In the genomic region with DNA sequence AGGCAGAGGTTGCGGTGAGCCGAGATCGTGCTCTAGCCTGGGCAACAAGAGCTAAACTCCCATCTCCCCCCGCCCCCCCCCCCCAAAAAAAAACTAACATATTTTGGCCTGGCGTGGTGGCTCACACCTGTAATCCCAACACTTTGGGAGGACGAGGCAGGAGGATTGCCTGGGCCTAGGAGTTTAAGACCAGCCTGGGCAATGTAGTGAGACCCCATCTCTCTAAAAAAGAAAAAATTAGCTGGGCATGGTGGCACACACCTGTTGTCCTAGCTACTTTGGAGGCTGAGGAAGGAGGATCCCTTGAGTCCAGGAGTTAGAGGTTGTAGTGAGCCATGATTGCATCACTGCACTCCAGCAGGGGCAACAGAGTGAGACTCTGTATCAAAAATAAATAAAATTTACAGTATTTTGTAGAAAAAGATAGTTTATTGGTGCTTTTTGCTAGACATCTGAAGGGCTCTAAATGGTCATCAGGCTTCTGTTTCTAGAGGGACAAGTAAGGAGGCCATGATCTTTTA, we compare ENCODE assay signal across 19 cellular contexts. TPM values are rescaled to one million over a fixed set of nuclear protein-coding genes. Genes with fewer than 3 reads are reported as not detected.
DNase-seq lines count a peak whose midpoint lies in the region; ATAC-seq and TF ChIP-seq lines count a peak whose summit lies in the region.
"Had no signal": no experiment of that assay in that cellular context is flagged by ENCODE, and none has a peak within 500 bp of the region (broad histone marks: within the 10 kb centered on the region; RNA-seq: fewer than 3 reads in every experiment).

No MANE protein-coding gene starts in this region.

- H3K79me2 ChIP-seq in DND-41 (ENCODE audit: insufficient read depth, low read length) (peaks cover 100% of the 10 kb centered on the region), neural progenitor cell (ENCODE audit: low read depth) (peaks cover 100% of the 10 kb centered on the region)

- H3K4me1 Mint-ChIP-seq in effector memory CD8-positive, alpha-beta T cell (ENCODE audit: low read depth in 2 of 2): peaks cover 36 to 66% of the 10 kb centered on the region in 2 donors
- H3K4me1 Mint-ChIP-seq in neural progenitor cell: peaks cover 28% of the 10 kb centered on the region

- ATAC-seq in DND-41 (ENCODE audit: insufficient read depth, low read depth): no peak
- no peak for ATAC-seq in effector memory CD8-positive, alpha-beta T cell (replicated peaks)
- ATAC-seq: foreskin keratinocyte; sciatic nerve; stimulated activated memory B cell treated with anti-CD40 and anti-IgM and Interleukin-4, amounts not matched to agents 10 μg/mL and 1 μg/mL and 100 μg/mL, for 72 hours; T-cell had no signal

- no peak overlapping the region for H3K9ac ChIP-seq in DND-41 (ENCODE audit: low read depth, low read length)
- H3K9ac ChIP-seq in neural progenitor cell: no peak overlapping the region

- peak overlapping the region; percentile 79 to 84 for H3K27ac Mint-ChIP-seq in effector memory CD8-positive, alpha-beta T cell
- H3K27ac Mint-ChIP-seq in neural progenitor cell: no peak overlapping the region
- H3K27ac Mint-ChIP-seq: stimulated activated memory B cell treated with anti-CD40 and anti-IgM and Interleukin-4, amounts not matched to agents 10 μg/mL and 1 μg/mL and 100 μg/mL, for 72 hours had no signal

- no peaks in the 10 kb centered on the region for H3K9me3 Mint-ChIP-seq in effector memory CD8-positive, alpha-beta T cell
- no peaks in the 10 kb centered on the region for H3K9me3 Mint-ChIP-seq in neural progenitor cell
- H3K9me3 Mint-ChIP-seq: stimulated activated memory B cell treated with anti-CD40 and anti-IgM and Interleukin-4, amounts not matched to agents 10 μg/mL and 1 μg/mL and 100 μg/mL, for 72 hours; T-cell had no signal

- no peaks in the 10 kb centered on the region for H3K9me3 ChIP-seq in DND-41 (ENCODE audit: insufficient read depth, low read length, severe bottlenecking)
- no peaks in the 10 kb centered on the region for H3K9me3 ChIP-seq in neural progenitor cell (ENCODE audit: low read depth)
- H3K9me3 ChIP-seq: breast epithelium, tibial artery had no signal

- H3K4me3 ChIP-seq in DND-41 (ENCODE audit: low read depth in 1 of 2, low read length in 2 of 2): peak overlapping the region in 1 of 2 experiments; percentile 36; a peak in 1 of 4 replicates
- H3K4me3 ChIP-seq in NB4 (ENCODE audit: low read depth, low read length): peak overlapping the region; percentile 37
- peak overlapping the region; percentile 18 for H3K4me3 ChIP-seq in neural progenitor cell
- H3K4me3 ChIP-seq in H7 (ENCODE audit: insufficient read depth, low read depth, low read length): no peak overlapping the region
- H3K4me3 ChIP-seq: tibial artery had no signal

- H3K4me3 Mint-ChIP-seq in effector memory CD8-positive, alpha-beta T cell: peak overlapping the region; percentile 46 to 62
- no peak overlapping the region for H3K4me3 Mint-ChIP-seq in neural progenitor cell

- H4K20me1 ChIP-seq in DND-41 (ENCODE audit: insufficient read depth, low read length) (peaks cover 99% of the 10 kb centered on the region), neural progenitor cell (ENCODE audit: low read depth) (peaks cover 100% of the 10 kb centered on the region)

- peaks cover 93% of the 10 kb centered on the region for H3K4me1 ChIP-seq in DND-41 (ENCODE audit: insufficient read depth, low read length)
- peaks cover 7% of the 10 kb centered on the region for H3K4me1 ChIP-seq in neural progenitor cell

- H2AFZ ChIP-seq in DND-41 (ENCODE audit: low read depth, low read length) (no peak overlapping the region), neural progenitor cell (replicated peaks) (no peak overlapping the region)

- peaks cover 83% of the 10 kb centered on the region for H3K36me3 Mint-ChIP-seq in effector memory CD8-positive, alpha-beta T cell (ENCODE audit: insufficient read depth)
- H3K36me3 Mint-ChIP-seq in neural progenitor cell: peaks cover 51% of the 10 kb centered on the region

- H3K27me3 ChIP-seq in DND-41 (ENCODE audit: insufficient read depth, low read length, poor library complexity): no peaks in the 10 kb centered on the region
- no peaks in the 10 kb centered on the region for H3K27me3 ChIP-seq in neural progenitor cell
- no peaks in the 10 kb centered on the region for H3K27me3 ChIP-seq in H7 (ENCODE audit: control insufficient read depth, insufficient read depth, low read length)
- H3K27me3 ChIP-seq: breast epithelium, foreskin keratinocyte, tibial artery had no signal

- no peaks in the 10 kb centered on the region for H3K27me3 Mint-ChIP-seq in effector memory CD8-positive, alpha-beta T cell
- peaks cover 2% of the 10 kb centered on the region for H3K27me3 Mint-ChIP-seq in neural progenitor cell (ENCODE audit: insufficient read depth, low read depth)
- H3K27me3 Mint-ChIP-seq: stimulated activated memory B cell treated with anti-CD40 and anti-IgM and Interleukin-4, amounts not matched to agents 10 μg/mL and 1 μg/mL and 100 μg/mL, for 72 hours; T-cell had no signal

- no peak for TF ChIP-seq CTCF in DND-41 (IDR thresholded peaks at IDR 0.05; ENCODE audit: borderline replicate concordance, extremely low read depth, low read length, poor library complexity, severe bottlenecking)
- no peak for TF ChIP-seq CTCF in NB4 (IDR thresholded peaks at IDR 0.05; ENCODE audit: low read depth, low read length)
- TF ChIP-seq CTCF in neural progenitor cell (IDR thresholded peaks at IDR 0.05): no peak

- H3F3A ChIP-seq in neural progenitor cell (ENCODE audit: low read depth): peaks cover 37% of the 10 kb centered on the region

- H3K4me2 ChIP-seq in DND-41 (ENCODE audit: insufficient read depth, low read length): peak overlapping the region; percentile 59
- H3K4me2 ChIP-seq in neural progenitor cell: peak overlapping the region; percentile 56

- H3K36me3 ChIP-seq in DND-41 (ENCODE audit: insufficient read depth, low read length) (peaks cover 95% of the 10 kb centered on the region), neural progenitor cell (peaks cover 35% of the 10 kb centered on the region), H7 (replicated peaks; ENCODE audit: control insufficient read depth, insufficient read depth, low read length) (peaks cover 26% of the 10 kb centered on the region)
- H3K36me3 ChIP-seq: breast epithelium had no signal

- no peak for TF ChIP-seq POLR2A in NB4 (IDR thresholded peaks at IDR 0.05; ENCODE audit: extremely low read depth, insufficient read length)

- H3K27ac ChIP-seq in DND-41 (ENCODE audit: low read length): no peak overlapping the region
- peak overlapping the region; percentile 46 for H3K27ac ChIP-seq in neural progenitor cell
- H3K27ac ChIP-seq: breast epithelium, foreskin keratinocyte, tibial artery had no signal

- DNase-seq in DND-41: no peak
- no peak for DNase-seq in NB4 (ENCODE audit: low read depth)
- no peak for DNase-seq in effector memory CD8-positive, alpha-beta T cell
- no peak for DNase-seq in neural progenitor cell (ENCODE audit: low spot score)
- no peak for DNase-seq in H7
- DNase-seq in dermis blood vessel endothelial cell: no peak
- no peak for DNase-seq in NCI-H2171 treated with DMSO at 0.1 percent for 48 hours (lab: John Stamatoyannopoulos, UW)
- DNase-seq: AML-193, foreskin keratinocyte, Kasumi-1, midbrain, NCI-H1105, NCI-H524, occipital lobe, T-cell, tibial artery had no signal

RNA-seq across cellular contexts. Expression of a gene that starts 9.0 kb away (rescaled TPM):
- total RNA-seq in neural progenitor cell (ENCODE audit: low replicate concordance): 107 and 120 TPM in 2 replicates
- 114 and 137 TPM in 2 replicates for total RNA-seq in H7 (2014; rRNA removed; shearing (Covaris generic))
- total RNA-seq in dermis blood vessel endothelial cell: 94.1 and 103 TPM in 2 replicates
